ENCODE assay signal across 18 cellular contexts in the genomic region with DNA sequence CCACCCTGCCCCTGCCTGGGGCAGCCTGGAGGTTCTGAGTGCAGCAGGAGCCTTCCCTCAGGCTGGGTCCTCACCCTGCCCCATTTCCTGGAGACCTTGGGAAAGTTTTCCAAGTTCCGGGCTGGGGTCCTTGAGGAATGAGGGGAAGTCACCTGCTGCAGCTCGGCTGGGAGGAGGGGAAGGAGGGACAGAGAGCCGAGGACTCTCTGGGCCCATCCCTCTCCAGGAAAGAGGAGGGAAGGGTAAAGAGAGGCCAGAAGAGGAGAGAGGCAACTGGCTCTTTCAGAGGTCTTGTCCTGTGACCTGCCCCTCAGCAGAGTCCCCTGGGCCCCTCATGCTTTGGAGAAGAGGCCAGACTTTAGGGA.
DNase-seq lines count a peak whose midpoint lies in the region; ATAC-seq and TF ChIP-seq lines count a peak whose summit lies in the region.
"Had no signal": no experiment of that assay in that cellular context is flagged by ENCODE, and none has a peak within 500 bp of the region (broad histone marks: within the 10 kb centered on the region; RNA-seq: fewer than 3 reads in every experiment).

No MANE protein-coding gene starts in this region.

- H3K4me2 ChIP-seq in neuronal stem cell (ENCODE audit: insufficient read depth, low read length, poor library complexity, severe bottlenecking) = no peak overlapping the region

- H3K14ac ChIP-seq in neuronal stem cell (ENCODE audit: low read length) = no peak overlapping the region

- H2BK5ac ChIP-seq in neuronal stem cell (ENCODE audit: low read length) = no peak overlapping the region

- TF ChIP-seq CTCF in heart left ventricle (IDR thresholded peaks at IDR 0.05) (no peak), right atrium auricular region (IDR thresholded peaks at IDR 0.05) (no peak), vagina (IDR thresholded peaks at IDR 0.05) (no peak), lower lobe of right lung (IDR thresholded peaks at IDR 0.05) (no peak)

- DNase-seq in heart left ventricle (peak in 1 of 5 donors; percentile 47), right atrium auricular region (ENCODE audit: low spot score) (no peak), left cardiac atrium (peak; percentile 18), neuronal stem cell (ENCODE audit: low spot score) (no peak), vagina (ENCODE audit: extremely low spot score in 2 of 2) (no peak), NCI-H2196 (lab: John Stamatoyannopoulos, UW; ENCODE audit: unreplicated experiment) (no peak), lower lobe of right lung (no peak)
- DNase-seq: BE2C; CD4-positive, alpha-beta memory T cell; DMS153; GDM1; MV-4-11; NCI-H1417; NCI-H187 treated with DMSO at 0.1 percent for 48 hours; NCI-H345; NCI-H524 treated with DMSO at 0.1 percent for 48 hours had no signal

- H4K8ac ChIP-seq in neuronal stem cell (ENCODE audit: low read depth, low read length) = no peak overlapping the region

- H3K4me1 ChIP-seq in heart left ventricle (peaks cover 0 to 71% (median 43%) of the 10 kb centered on the region in 12 donors), right atrium auricular region (peaks cover 0 to 39% of the 10 kb centered on the region in 2 donors), neuronal stem cell (ENCODE audit: control insufficient read depth in 2 of 2, insufficient read depth in 1 of 2, low read depth in 1 of 2, low read length in 2 of 2) (peaks cover 10 to 11% of the 10 kb centered on the region in 2 donors), vagina (peaks cover 72% of the 10 kb centered on the region), lower lobe of right lung (peaks cover 43% of the 10 kb centered on the region)
- H3K4me1 ChIP-seq: BE2C had no signal

- H3K27ac ChIP-seq in heart left ventricle (peak overlapping the region in 9 of 12 donors; percentile 16 to 57 (median 33)), right atrium auricular region (no peak overlapping the region), neuronal stem cell (replicated peaks; ENCODE audit: low read length) (no peak overlapping the region), vagina (peak overlapping the region; percentile 20), lower lobe of right lung (no peak overlapping the region)

- H2BK12ac ChIP-seq in neuronal stem cell (ENCODE audit: low read length) = peak overlapping the region; percentile 41

- H3K36me3 ChIP-seq in heart left ventricle (no peaks in the 10 kb centered on the region), right atrium auricular region (no peaks in the 10 kb centered on the region), neuronal stem cell (replicated peaks in 1 of 2; ENCODE audit: control insufficient read depth in 2 of 2, insufficient read depth in 2 of 2, low read length in 2 of 2) (no peaks in the 10 kb centered on the region), vagina (no peaks in the 10 kb centered on the region), lower lobe of right lung (no peaks in the 10 kb centered on the region)
- H3K36me3 ChIP-seq: BE2C had no signal

- H3K27me3 ChIP-seq in heart left ventricle = no peaks in the 10 kb centered on the region
- no peaks in the 10 kb centered on the region for H3K27me3 ChIP-seq in right atrium auricular region
- peaks cover 0 to 3% (median 2%) of the 10 kb centered on the region in 3 experiments for H3K27me3 ChIP-seq in neuronal stem cell (ENCODE audit: control insufficient read depth in 3 of 3, insufficient read depth in 3 of 3, low read depth in 1 of 3, low read length in 3 of 3)
- H3K27me3 ChIP-seq in vagina = no peaks in the 10 kb centered on the region
- no peaks in the 10 kb centered on the region for H3K27me3 ChIP-seq in lower lobe of right lung (ENCODE audit: low read depth)
- H3K27me3 ChIP-seq: BE2C had no signal

- H2BK120ac ChIP-seq in neuronal stem cell (ENCODE audit: low read depth, low read length) = no peak overlapping the region

- no peak for TF ChIP-seq POLR2A in heart left ventricle (IDR thresholded peaks at IDR 0.05)
- TF ChIP-seq POLR2A in vagina (IDR thresholded peaks at IDR 0.05) = no peak

- no peak overlapping the region for H3K23ac ChIP-seq in neuronal stem cell (ENCODE audit: low read depth, low read length, poor library complexity)

- no peaks in the 10 kb centered on the region for H3K79me1 ChIP-seq in neuronal stem cell (ENCODE audit: low read depth, low read length)

- no peak overlapping the region for H3K9ac ChIP-seq in neuronal stem cell (ENCODE audit: low read depth, low read length, poor library complexity)

- H2BK15ac ChIP-seq in neuronal stem cell (ENCODE audit: low read length) = peak overlapping the region; percentile 77

- peak overlapping the region; percentile 8 for H2AK5ac ChIP-seq in neuronal stem cell (ENCODE audit: low read depth, low read length)

- no peak overlapping the region for H3K4me3 ChIP-seq in heart left ventricle
- no peak overlapping the region for H3K4me3 ChIP-seq in right atrium auricular region
- H3K4me3 ChIP-seq in neuronal stem cell (ENCODE audit: low read length in 2 of 2) = no peak overlapping the region
- H3K4me3 ChIP-seq in vagina = no peak overlapping the region
- H3K4me3 ChIP-seq in lower lobe of right lung = no peak overlapping the region
- H3K4me3 ChIP-seq: K562 had no signal

- H3K9me3 ChIP-seq in heart left ventricle (no peaks in the 10 kb centered on the region), right atrium auricular region (no peaks in the 10 kb centered on the region), neuronal stem cell (replicated peaks in 1 of 2; ENCODE audit: control insufficient read depth in 2 of 2, insufficient read depth in 1 of 2, low read depth in 1 of 2, low read length in 2 of 2) (no peaks in the 10 kb centered on the region), vagina (no peaks in the 10 kb centered on the region), lower lobe of right lung (no peaks in the 10 kb centered on the region)
- H3K9me3 ChIP-seq: BE2C had no signal

- H4K91ac ChIP-seq in neuronal stem cell (ENCODE audit: low read depth, low read length, poor library complexity) = no peak overlapping the region

- intact Hi-C loops in heart left ventricle (cut with DNase I) = loop anchor here in 1 of 10 donors (5.0 kb wide), 1 partner anchor 79 kb away; no protein-coding TSS in a partner anchor
- intact Hi-C loops in left cardiac atrium (cut with DNase I) = no loop called here
- intact Hi-C loops in vagina (cut with DNase I) = loop anchor here (5.0 kb wide), 1 partner anchor 79 kb away; no protein-coding TSS in a partner anchor
- intact Hi-C loops in lower lobe of right lung (cut with DNase I) = no loop called here

- no peak overlapping the region for H3K4ac ChIP-seq in neuronal stem cell (ENCODE audit: low read length)

- peak overlapping the region; percentile 50 for H2AFZ ChIP-seq in neuronal stem cell (ENCODE audit: low read length)

- no peak for ATAC-seq in heart left ventricle
- no peak for ATAC-seq in left cardiac atrium
- ATAC-seq in GM19324 (IDR thresholded peaks at IDR 0.05; ENCODE audit: low FRiP score, unreplicated experiment) = no peak
- ATAC-seq in lower lobe of right lung = no peak

- peak overlapping the region; percentile 87 for H3K18ac ChIP-seq in neuronal stem cell (ENCODE audit: low read length)

- WGBS in heart left ventricle, 4 donors = 51 to 70% (median 54%) methylated on average over 3 of the region's 3 CpGs
- no CpG with 5 or more reads among the region's 3 CpGs for WGBS in neuronal stem cell (ENCODE audit: extremely low coverage in 2 of 2, insufficient read length in 2 of 2, insufficient replicate concordance in 1 of 2), 2 donors

Comparison
In these comparisons a context has a peak if more than half of its experiments do, and no peak if none do; other contexts are left out.
1. H3K27ac ChIP-seq: peak in heart left ventricle (9 of 12) and vagina (single experiment); none in right atrium auricular region (0 of 2), neuronal stem cell (single experiment) and lower lobe of right lung (single experiment).